Comparison of ENCODE assay signal across 31 cellular contexts in genomic region chr1:98482611-98483010, GRCh38.
"Had no signal": no experiment of that assay in that cellular context is flagged by ENCODE, and none has a peak within 500 bp of the region (broad histone marks: within the 10 kb centered on the region; RNA-seq: fewer than 3 reads in every experiment).

No MANE protein-coding gene starts in this region.

- H3K9me3 ChIP-seq: adrenal gland, esophagus muscularis mucosa, gastroesophageal sphincter had no signal

- H3K9me3 Mint-ChIP-seq: activated CD8-positive, alpha-beta T cell treated with anti-CD3 and anti-CD28 coated beads for 36 hours; activated naive CD4-positive, alpha-beta T cell treated with anti-CD3 and anti-CD28 coated beads, Interleukin-2, amount 50 U/mL, for 24 hours; activated naive CD8-positive, alpha-beta T cell treated with anti-CD3 and anti-CD28 coated beads for 36 hours; activated naive CD8-positive, alpha-beta T cell treated with anti-CD3 and anti-CD28 coated beads, Interleukin-2, amount 50 U/mL, for 24 hours; activated T-cell treated with anti-CD3 and anti-CD28 coated beads, Interleukin-2, amount 50 U/mL, for 4 hours; activated T-helper 17 cell treated with anti-CD3 and anti-CD28 coated beads, Interleukin-2, amount 50 U/mL, for 72 hours; central memory CD8-positive, alpha-beta T cell; dendritic cell treated with granulocyte-macrophage colony-stimulating factor and Interleukin-4, amounts not matched to agents 40 ng/mL and 50 ng/mL, for 4 days; endodermal cell had no signal

- H3K27me3 Mint-ChIP-seq: activated CD8-positive, alpha-beta T cell treated with anti-CD3 and anti-CD28 coated beads for 36 hours; activated naive CD4-positive, alpha-beta T cell treated with anti-CD3 and anti-CD28 coated beads, Interleukin-2, amount 50 U/mL, for 24 hours; activated naive CD8-positive, alpha-beta T cell treated with anti-CD3 and anti-CD28 coated beads for 36 hours; activated naive CD8-positive, alpha-beta T cell treated with anti-CD3 and anti-CD28 coated beads, Interleukin-2, amount 50 U/mL, for 24 hours; dendritic cell treated with granulocyte-macrophage colony-stimulating factor and Interleukin-4, amounts not matched to agents 40 ng/mL and 50 ng/mL, for 4 days had no signal

- H3K27me3 ChIP-seq: adrenal gland, brain microvascular endothelial cell, dorsolateral prefrontal cortex, esophagus muscularis mucosa, foreskin keratinocyte, gastroesophageal sphincter had no signal

- H3K4me3 Mint-ChIP-seq: activated CD8-positive, alpha-beta T cell treated with anti-CD3 and anti-CD28 coated beads for 36 hours; activated naive CD4-positive, alpha-beta T cell treated with anti-CD3 and anti-CD28 coated beads, Interleukin-2, amount 50 U/mL, for 24 hours; activated naive CD8-positive, alpha-beta T cell treated with anti-CD3 and anti-CD28 coated beads for 36 hours; activated naive CD8-positive, alpha-beta T cell treated with anti-CD3 and anti-CD28 coated beads, Interleukin-2, amount 50 U/mL, for 24 hours; activated T-cell treated with anti-CD3 and anti-CD28 coated beads, Interleukin-2, amount 50 U/mL, for 4 hours; activated T-helper 17 cell treated with anti-CD3 and anti-CD28 coated beads, Interleukin-2, amount 50 U/mL, for 72 hours; central memory CD8-positive, alpha-beta T cell; dendritic cell treated with granulocyte-macrophage colony-stimulating factor and Interleukin-4, amounts not matched to agents 40 ng/mL and 50 ng/mL, for 4 days; endodermal cell had no signal

- H3K4me1 ChIP-seq: adrenal gland, esophagus muscularis mucosa, foreskin keratinocyte, gastroesophageal sphincter had no signal

- H3K27ac ChIP-seq: adrenal gland, brain microvascular endothelial cell, coronary artery, dorsolateral prefrontal cortex, esophagus muscularis mucosa, foreskin keratinocyte, gastroesophageal sphincter had no signal

- H3K4me1 Mint-ChIP-seq: activated naive CD4-positive, alpha-beta T cell treated with anti-CD3 and anti-CD28 coated beads, Interleukin-2, amount 50 U/mL, for 24 hours; activated naive CD8-positive, alpha-beta T cell treated with anti-CD3 and anti-CD28 coated beads for 36 hours; activated naive CD8-positive, alpha-beta T cell treated with anti-CD3 and anti-CD28 coated beads, Interleukin-2, amount 50 U/mL, for 24 hours; activated T-helper 17 cell treated with anti-CD3 and anti-CD28 coated beads, Interleukin-2, amount 50 U/mL, for 72 hours; central memory CD8-positive, alpha-beta T cell; endodermal cell had no signal

- DNase-seq: activated CD4-positive, alpha-beta T cell treated with anti-CD3 and anti-CD28 coated beads for 1 hour; activated CD4-positive, alpha-beta T cell treated with anti-CD3 and anti-CD28 coated beads for 4 hours; activated CD4-positive, alpha-beta T cell treated with anti-CD3 and anti-CD28 coated beads, Interleukin-2, amount 50 U/mL, for 1 hour; activated CD4-positive, alpha-beta T cell treated with anti-CD3 and anti-CD28 coated beads, Interleukin-2, amount 50 U/mL, for 48 hours; activated CD8-positive, alpha-beta memory T cell treated with anti-CD3 and anti-CD28 coated beads for 24 hours; activated CD8-positive, alpha-beta T cell treated with anti-CD3 and anti-CD28 coated beads for 36 hours; activated effector memory CD4-positive, alpha-beta T cell treated with Interleukin-2 at 50 U/mL for 16 hours; activated gamma-delta T cell treated with Interleukin-2 at 50 U/mL for 16 hours; activated naive CD4-positive, alpha-beta T cell treated with Interleukin-2 at 50 U/mL for 16 hours; activated naive CD8-positive, alpha-beta T cell treated with anti-CD3 and anti-CD28 coated beads for 36 hours; activated naive CD8-positive, alpha-beta T cell treated with anti-CD3 and anti-CD28 coated beads, Interleukin-2, amount 50 U/mL, for 24 hours; activated T-cell treated with anti-CD3 and anti-CD28 coated beads, Interleukin-2, amount 50 U/mL, for 4 hours; adrenal gland; amygdala; aorta; brain microvascular endothelial cell; dorsolateral prefrontal cortex; effector memory CD4-positive, alpha-beta T cell; endodermal cell; erythroblast; foreskin keratinocyte; hippocampal formation; T-helper 2 cell had no signal

- H3K36me3 ChIP-seq: adrenal gland, brain microvascular endothelial cell, esophagus muscularis mucosa, gastroesophageal sphincter had no signal

- H3K27ac Mint-ChIP-seq: activated CD8-positive, alpha-beta T cell treated with anti-CD3 and anti-CD28 coated beads for 36 hours; activated naive CD4-positive, alpha-beta T cell treated with anti-CD3 and anti-CD28 coated beads, Interleukin-2, amount 50 U/mL, for 24 hours; activated naive CD8-positive, alpha-beta T cell treated with anti-CD3 and anti-CD28 coated beads for 36 hours; activated naive CD8-positive, alpha-beta T cell treated with anti-CD3 and anti-CD28 coated beads, Interleukin-2, amount 50 U/mL, for 24 hours; activated T-helper 17 cell treated with anti-CD3 and anti-CD28 coated beads, Interleukin-2, amount 50 U/mL, for 72 hours; dendritic cell treated with granulocyte-macrophage colony-stimulating factor and Interleukin-4, amounts not matched to agents 40 ng/mL and 50 ng/mL, for 4 days; endodermal cell had no signal

- ATAC-seq: activated CD8-positive, alpha-beta T cell treated with anti-CD3 and anti-CD28 coated beads for 36 hours; activated naive CD8-positive, alpha-beta T cell treated with anti-CD3 and anti-CD28 coated beads, Interleukin-2, amount 50 U/mL, for 24 hours; activated T-cell treated with anti-CD3 and anti-CD28 coated beads, Interleukin-2, amount 50 U/mL, for 4 hours; activated T-helper 17 cell treated with anti-CD3 and anti-CD28 coated beads, Interleukin-2, amount 50 U/mL, for 72 hours; foreskin keratinocyte; gastroesophageal sphincter had no signal

- H3K36me3 Mint-ChIP-seq: activated naive CD4-positive, alpha-beta T cell treated with anti-CD3 and anti-CD28 coated beads, Interleukin-2, amount 50 U/mL, for 24 hours; activated naive CD8-positive, alpha-beta T cell treated with anti-CD3 and anti-CD28 coated beads for 36 hours had no signal

- FAIRE-seq: bronchial epithelial cell had no signal

- H3K4me3 ChIP-seq: adrenal gland, coronary artery, dorsolateral prefrontal cortex, esophagus muscularis mucosa, gastroesophageal sphincter had no signal
